In genomic region chr6:33583591-33584155, GRCh38 we compare ENCODE assay signal across 11 cellular contexts. TPM values are rescaled to one million over a fixed set of nuclear protein-coding genes. Genes with fewer than 3 reads are reported as not detected.
DNase-seq lines count a peak whose midpoint lies in the region; ATAC-seq and TF ChIP-seq lines count a peak whose summit lies in the region.
"Had no signal": no experiment of that assay in that cellular context is flagged by ENCODE, and none has a peak within 500 bp of the region (broad histone marks: within the 10 kb centered on the region; RNA-seq: fewer than 3 reads in every experiment).

No MANE protein-coding gene starts in this region.

- no peak overlapping the region for H3K18ac ChIP-seq in mesendoderm (ENCODE audit: low read length)

- H3K56ac ChIP-seq in mesendoderm (ENCODE audit: low read length): no peak overlapping the region

- H4K8ac ChIP-seq in mesendoderm (ENCODE audit: low read depth, low read length): no peak overlapping the region

- H3K4me3 Mint-ChIP-seq in GM23338: no peak overlapping the region
- H3K4me3 Mint-ChIP-seq: activated naive CD4-positive, alpha-beta T cell treated with anti-CD3 and anti-CD28 coated beads, Interleukin-2, amount 50 U/mL, for 24 hours had no signal

- peaks cover 10% of the 10 kb centered on the region; the same call in 2 of the 3 replicates for H3K4me1 Mint-ChIP-seq in GM23338

- H3K4me3 ChIP-seq in GM23338 (no peak overlapping the region), WI38 (ENCODE audit: low read depth, low read length) (no peak overlapping the region), mesendoderm (ENCODE audit: low read length) (no peak overlapping the region)
- H3K4me3 ChIP-seq: BLaER1 treated with 17β-estradiol and CSF1 and Interleukin-3, amounts not matched to agents 10 nM and 100 nM; prostate gland had no signal

- peak; percentile 51 to 70 for TF ChIP-seq CTCF in GM23338 (conservative IDR thresholded peaks at IDR 0.05; ENCODE audit: low read depth in 2 of 2)
- peak; percentile 47 for TF ChIP-seq CTCF in WI38 (IDR thresholded peaks at IDR 0.05; ENCODE audit: low read depth, low read length)

- no peak overlapping the region for H3K9ac ChIP-seq in mesendoderm (ENCODE audit: low read length)

- H2AK5ac ChIP-seq in mesendoderm (ENCODE audit: low read length): no peak overlapping the region

- no CpG with 5 or more reads among the region's 8 CpGs for WGBS in mesendoderm (ENCODE audit: extremely low coverage, insufficient coverage, low lambda C conversion rate)

- H2BK15ac ChIP-seq in mesendoderm (replicated peaks; ENCODE audit: low read depth): no peak overlapping the region

- no peak overlapping the region for H3K4ac ChIP-seq in mesendoderm (ENCODE audit: low read depth, low read length)

- H4K20me1 ChIP-seq in GM23338 (replicated peaks; ENCODE audit: insufficient read depth): no peaks in the 10 kb centered on the region

- H3K36me3 Mint-ChIP-seq in GM23338 (ENCODE audit: low read depth): no peaks in the 10 kb centered on the region
- H3K36me3 Mint-ChIP-seq: activated naive CD4-positive, alpha-beta T cell treated with anti-CD3 and anti-CD28 coated beads, Interleukin-2, amount 50 U/mL, for 24 hours had no signal

- no peak overlapping the region for H4K5ac ChIP-seq in mesendoderm (ENCODE audit: low read length)

- peak overlapping the region; percentile 95 for H2AFZ ChIP-seq in GM23338

- H3K27ac Mint-ChIP-seq in GM23338: no peak overlapping the region
- H3K27ac Mint-ChIP-seq: activated naive CD4-positive, alpha-beta T cell treated with anti-CD3 and anti-CD28 coated beads, Interleukin-2, amount 50 U/mL, for 24 hours had no signal

- H3K9me2 ChIP-seq in GM23338 (ENCODE audit: insufficient read depth): no peaks in the 10 kb centered on the region

- H3K4me2 ChIP-seq in GM23338 (no peak overlapping the region), mesendoderm (ENCODE audit: low read length) (no peak overlapping the region)

- H3K79me1 ChIP-seq in mesendoderm (ENCODE audit: low read length): peaks cover 5% of the 10 kb centered on the region

- peaks cover 11% of the 10 kb centered on the region for H3K79me2 ChIP-seq in GM23338 (replicated peaks; ENCODE audit: insufficient read depth)
- peaks cover 9% of the 10 kb centered on the region for H3K79me2 ChIP-seq in mesendoderm (ENCODE audit: control insufficient read depth, insufficient read depth, low read length)

- H3F3A ChIP-seq in GM23338 (replicated peaks; ENCODE audit: low read depth): no peaks in the 10 kb centered on the region

- no peak overlapping the region for H2BK5ac ChIP-seq in mesendoderm (ENCODE audit: low read length)

- H2BK120ac ChIP-seq in mesendoderm (ENCODE audit: low read depth, low read length): no peak overlapping the region

- H3K27me3 ChIP-seq in GM23338 (ENCODE audit: insufficient read depth): no peaks in the 10 kb centered on the region
- H3K27me3 ChIP-seq in mesendoderm (ENCODE audit: insufficient read depth, low read length, poor library complexity): no peaks in the 10 kb centered on the region
- H3K27me3 ChIP-seq: BLaER1 treated with 17β-estradiol and CSF1 and Interleukin-3, amounts not matched to agents 10 nM and 100 nM had no signal

- H3K27ac ChIP-seq in GM23338 (ENCODE audit: low read depth): no peak overlapping the region
- no peak overlapping the region for H3K27ac ChIP-seq in mesendoderm (ENCODE audit: low read depth, low read length)
- H3K27ac ChIP-seq: prostate gland had no signal

- DNase-seq in NCI-H2227 (lab: John Stamatoyannopoulos, UW; ENCODE audit: unreplicated experiment): peak; percentile 36
- DNase-seq in NCI-H2227 treated with DMSO at 0.1 percent for 48 hours (lab: John Stamatoyannopoulos, UW): no peak
- DNase-seq in GM23338 (ENCODE audit: low spot score): peak; percentile 80
- DNase-seq in mesendoderm: peak; percentile 72
- no peak for DNase-seq in superior temporal gyrus (ENCODE audit: extremely low spot score)
- DNase-seq in HK-2 (ENCODE audit: unreplicated experiment): no peak

- ATAC-seq in GM23338 (peak; percentile 20), GM21381 (IDR thresholded peaks at IDR 0.05; ENCODE audit: unreplicated experiment) (no peak)

- no peak overlapping the region for H3K23ac ChIP-seq in mesendoderm (ENCODE audit: low read length)

- H3K4me1 ChIP-seq in GM23338 (ENCODE audit: insufficient read depth) (peaks cover 5% of the 10 kb centered on the region; the same call in 1 of the 2 replicates), mesendoderm (ENCODE audit: control insufficient read depth, low read depth, low read length) (peaks cover 1% of the 10 kb centered on the region)
- H3K4me1 ChIP-seq: prostate gland had no signal

- peaks cover 5% of the 10 kb centered on the region for H3K27me3 Mint-ChIP-seq in GM23338 (ENCODE audit: insufficient read depth, low read depth, poor library complexity)
- H3K27me3 Mint-ChIP-seq: activated naive CD4-positive, alpha-beta T cell treated with anti-CD3 and anti-CD28 coated beads, Interleukin-2, amount 50 U/mL, for 24 hours had no signal

- no peaks in the 10 kb centered on the region for H3K9me3 Mint-ChIP-seq in GM23338
- H3K9me3 Mint-ChIP-seq: activated naive CD4-positive, alpha-beta T cell treated with anti-CD3 and anti-CD28 coated beads, Interleukin-2, amount 50 U/mL, for 24 hours had no signal

- no peaks in the 10 kb centered on the region for H3K36me3 ChIP-seq in GM23338 (ENCODE audit: insufficient read depth)
- H3K36me3 ChIP-seq in mesendoderm (ENCODE audit: control insufficient read depth, insufficient read depth, low read length): no peaks in the 10 kb centered on the region
- H3K36me3 ChIP-seq: BLaER1 treated with 17β-estradiol and CSF1 and Interleukin-3, amounts not matched to agents 10 nM and 100 nM; prostate gland had no signal

TF ChIP-seq in GM23338, 12 proteins besides CTCF, POLR2A, EP300 and RAD21 (continues in another document):
- TF ChIP-seq, protein P1, sequence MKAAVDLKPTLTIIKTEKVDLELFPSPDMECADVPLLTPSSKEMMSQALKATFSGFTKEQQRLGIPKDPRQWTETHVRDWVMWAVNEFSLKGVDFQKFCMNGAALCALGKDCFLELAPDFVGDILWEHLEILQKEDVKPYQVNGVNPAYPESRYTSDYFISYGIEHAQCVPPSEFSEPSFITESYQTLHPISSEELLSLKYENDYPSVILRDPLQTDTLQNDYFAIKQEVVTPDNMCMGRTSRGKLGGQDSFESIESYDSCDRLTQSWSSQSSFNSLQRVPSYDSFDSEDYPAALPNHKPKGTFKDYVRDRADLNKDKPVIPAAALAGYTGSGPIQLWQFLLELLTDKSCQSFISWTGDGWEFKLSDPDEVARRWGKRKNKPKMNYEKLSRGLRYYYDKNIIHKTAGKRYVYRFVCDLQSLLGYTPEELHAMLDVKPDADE (IDR thresholded peaks at IDR 0.05): no peak
- TF ChIP-seq REST (IDR thresholded peaks at IDR 0.05; ENCODE audit: unreplicated experiment) (no peak), STAT1 (IDR thresholded peaks at IDR 0.05; ENCODE audit: unreplicated experiment) (no peak), EZH2phosphoT487 (IDR thresholded peaks at IDR 0.05; ENCODE audit: unreplicated experiment) (no peak)

RNA-seq across cellular contexts. Expression of gene BAK1, which starts 3.6 kb away (rescaled TPM):
- 45.0 and 50.7 TPM in 2 replicates for total RNA-seq in GM23338 (2014; rRNA removed; shearing (Covaris generic))
- polyA plus RNA-seq in GM23338 (2016; fragmentation: Nextera tagmentation; extraction: Ambion mirVana): 21.9 and 22.2 TPM in 2 replicates
- 20.5 TPM for polyA plus RNA-seq in mesendoderm (2013, experiment 1 of 2)
- polyA plus RNA-seq in mesendoderm (2013, experiment 2 of 2): 21.1 TPM

RNA-seq across cellular contexts. Expression of gene ITPR3, which starts 37.4 kb away (rescaled TPM):
- 29.8 and 31.9 TPM in 2 replicates for total RNA-seq in GM23338 (2014; rRNA removed; shearing (Covaris generic))
- polyA plus RNA-seq in GM23338 (2016; fragmentation: Nextera tagmentation; extraction: Ambion mirVana): 7.1 and 7.3 TPM in 2 replicates
- 9.8 TPM for polyA plus RNA-seq in mesendoderm (2013, experiment 1 of 2)
- 9.6 TPM for polyA plus RNA-seq in mesendoderm (2013, experiment 2 of 2)

Comparison
In these comparisons a context has a peak if more than half of its experiments do, and no peak if none do; other contexts are left out.
1. DNase-seq: peak in NCI-H2227 (single experiment), GM23338 (single experiment) and mesendoderm (single experiment); none in NCI-H2227 treated with DMSO at 0.1 percent for 48 hours (single experiment), superior temporal gyrus (single experiment) and HK-2 (single experiment).